Comparison of ENCODE assay signal across 8 cellular contexts in the genomic region with DNA sequence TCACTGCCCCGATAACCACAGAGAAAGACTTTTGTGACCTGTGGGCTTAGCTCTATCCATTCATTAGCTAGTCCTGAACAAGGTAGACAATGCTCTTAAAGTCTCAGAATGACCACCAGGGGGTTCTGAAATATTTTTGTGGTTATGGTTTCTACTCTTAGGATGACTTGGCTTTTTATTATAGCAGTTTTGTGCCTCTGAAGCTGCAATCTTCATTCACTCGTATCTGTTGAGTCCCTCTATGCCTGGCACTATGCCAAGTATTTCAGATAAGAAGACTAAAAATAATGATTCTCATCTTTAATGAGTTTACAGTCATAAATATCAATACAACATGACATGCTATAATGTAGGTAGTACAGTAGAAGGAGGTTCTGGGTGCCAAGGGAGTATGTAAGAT.
DNase-seq lines count a peak whose midpoint lies in the region; ATAC-seq, FAIRE-seq and TF ChIP-seq lines count a peak whose summit lies in the region.

No MANE protein-coding gene starts in this region.

- 0 out of 2 replicates have a peak, but pooled peaks cover 3% of the 10 kb centered on the region for H3K27me3 ChIP-seq in PC-9 (ENCODE audit: insufficient read depth, low read depth)
- H3K27me3 ChIP-seq in vagina, result no peaks in the 10 kb centered on the region

- TF ChIP-seq CTCF in PC-9 (conservative IDR thresholded peaks at IDR 0.05) (peak; percentile 27; the same call in 1 of the 2 replicates), vagina (IDR thresholded peaks at IDR 0.05) (no peak)

- no peaks in the 10 kb centered on the region for H3F3A ChIP-seq in PC-9 (ENCODE audit: insufficient read depth, low read depth)

- no peaks in the 10 kb centered on the region for H3K9me3 ChIP-seq in PC-9 (ENCODE audit: insufficient read depth, low read depth)
- H3K9me3 ChIP-seq in vagina, result no peaks in the 10 kb centered on the region

- CTCF ChIA-PET in PC-9 (lab: Charles Lee), result no interaction called here

- no peaks in the 10 kb centered on the region for H4K20me1 ChIP-seq in PC-9 (ENCODE audit: insufficient read depth)

- H3K4me3 ChIP-seq in PC-9, result no peak overlapping the region
- H3K4me3 ChIP-seq in vagina, result no peak overlapping the region

- no TSS peak for BruUV-seq in PC-9 (replicated peaks; lab: Mats Ljungman, UMichigan)

- FAIRE-seq in GM19239 (lab: Jason Lieb, UNC), result peak; percentile 66

- no peak overlapping the region for H3K27ac ChIP-seq in PC-9
- no peak overlapping the region for H3K27ac ChIP-seq in vagina

- peak; percentile 97 for ATAC-seq in HG03095 (IDR thresholded peaks at IDR 0.05; ENCODE audit: unreplicated experiment)

- no peaks in the 10 kb centered on the region for H3K79me2 ChIP-seq in PC-9 (ENCODE audit: low read depth)

- H3K36me3 ChIP-seq in PC-9 (ENCODE audit: low read depth), result no peaks in the 10 kb centered on the region
- H3K36me3 ChIP-seq in vagina, result no peaks in the 10 kb centered on the region

- TF ChIP-seq POLR2A in vagina (IDR thresholded peaks at IDR 0.05), result no peak

- H3K9me2 ChIP-seq in PC-9 (ENCODE audit: insufficient read depth), result no peaks in the 10 kb centered on the region

- POLR2A ChIA-PET in PC-9 (lab: Charles Lee; ENCODE audit: unreplicated experiment), result no interaction called here

- intact Hi-C loops in PC-9 (cut with micrococcal nuclease; ENCODE audit: unreplicated experiment), result no loop called here
- intact Hi-C loops in vagina (cut with DNase I), result no loop called here
- intact Hi-C loops in cardiac septum (cut with DNase I), result no loop called here
- intact Hi-C loops in head of caudate nucleus (cut with DNase I), result no loop called here

- no peak overlapping the region for H2AFZ ChIP-seq in PC-9

- DNase-seq in CMK (ENCODE audit: low read depth), result peak; percentile 17
- no peak for DNase-seq in GM19239 (ENCODE audit: insufficient read length, low spot score)
- DNase-seq in PC-9, result no peak
- no peak for DNase-seq in vagina (ENCODE audit: extremely low spot score in 2 of 2)
- no peak for DNase-seq in cardiac septum (ENCODE audit: low spot score)
- DNase-seq in head of caudate nucleus, result no peak
- no peak for DNase-seq in T-helper 1 cell

- H3K4me2 ChIP-seq in PC-9, result no peak overlapping the region

- H3K4me1 ChIP-seq in PC-9 (replicated peaks; ENCODE audit: insufficient read depth) (no peaks in the 10 kb centered on the region), vagina (no peaks in the 10 kb centered on the region)
